8 cellular contexts compared by ENCODE assay signal in genomic region chr1:4131734-4132133, GRCh38.
"Had no signal": no experiment of that assay in that cellular context is flagged by ENCODE, and none has a peak within 500 bp of the region (broad histone marks: within the 10 kb centered on the region; RNA-seq: fewer than 3 reads in every experiment).

No MANE protein-coding gene starts in this region.

- H3K27ac Mint-ChIP-seq: IgD-negative memory B cell had no signal

- H3K4me1 Mint-ChIP-seq: IgD-negative memory B cell had no signal

- H3K4me2 ChIP-seq: KMS-11 had no signal

- H3K27ac ChIP-seq: HL-60, KMS-11 had no signal

- H3K36me3 Mint-ChIP-seq: IgD-negative memory B cell had no signal

- FAIRE-seq: HTR-8/SVneo had no signal

- H3K4me3 Mint-ChIP-seq: IgD-negative memory B cell had no signal

- DNase-seq: IMR-90, Karpas-422, KBM-7, KG1 had no signal

- H3K9ac ChIP-seq: KMS-11 had no signal
